ENCODE assay signal across 9 cellular contexts in genomic region chr11:60872124-60872951, GRCh38. TPM values are rescaled to one million over a fixed set of nuclear protein-coding genes. Genes with fewer than 3 reads are reported as not detected.
DNase-seq lines count a peak whose midpoint lies in the region; ATAC-seq, FAIRE-seq and TF ChIP-seq lines count a peak whose summit lies in the region.
"Had no signal": no experiment of that assay in that cellular context is flagged by ENCODE, and none has a peak within 500 bp of the region (broad histone marks: within the 10 kb centered on the region; RNA-seq: fewer than 3 reads in every experiment).

No MANE protein-coding gene starts in this region.

- peak overlapping the region; percentile 7; the same call in 1 of the 2 replicates for H3K9ac ChIP-seq in MM.1S (ENCODE audit: low read length)

- H3K9me3 Mint-ChIP-seq in CD8-positive, alpha-beta memory T cell = no peaks in the 10 kb centered on the region

- 76 to 82% methylated on average over 6 of the region's 6 CpGs for WGBS in pancreas, 2 donors

- H3K4me2 ChIP-seq in MM.1S (ENCODE audit: low read depth, low read length) = peak overlapping the region; percentile 78; the same call in 1 of the 2 replicates

- H3K36me3 ChIP-seq in CD8-positive, alpha-beta memory T cell (ENCODE audit: insufficient read depth, low read length) = no peaks in the 10 kb centered on the region
- no peaks in the 10 kb centered on the region for H3K36me3 ChIP-seq in MM.1S (replicated peaks; ENCODE audit: insufficient read depth, low read length)
- H3K36me3 ChIP-seq in pancreas = no peaks in the 10 kb centered on the region

- H3K9me2 ChIP-seq in MM.1S (replicated peaks; ENCODE audit: insufficient read depth, low read length) = no peaks in the 10 kb centered on the region

- peaks cover 0 to 5% (median 0%) of the 10 kb centered on the region in 3 donors for H3K36me3 Mint-ChIP-seq in CD8-positive, alpha-beta memory T cell

- peaks cover 1 to 8% of the 10 kb centered on the region in 2 donors for H3K27me3 Mint-ChIP-seq in CD8-positive, alpha-beta memory T cell

- H3K4me3 Mint-ChIP-seq in CD8-positive, alpha-beta memory T cell = peak overlapping the region in 1 of 7 donors; percentile 51

- H3K4me1 ChIP-seq in CD8-positive, alpha-beta memory T cell (ENCODE audit: insufficient read depth, low read length) = peaks cover 29% of the 10 kb centered on the region
- H3K4me1 ChIP-seq in MM.1S (ENCODE audit: low read length) (peaks cover 60% of the 10 kb centered on the region), pancreas (no peaks in the 10 kb centered on the region)

- no peaks in the 10 kb centered on the region for H3K79me2 ChIP-seq in MM.1S (ENCODE audit: low read length)

- H3K27ac ChIP-seq in CD8-positive, alpha-beta memory T cell (ENCODE audit: low read depth, low read length) = no peak overlapping the region
- H3K27ac ChIP-seq in MM.1S (ENCODE audit: low read length) = peak overlapping the region; percentile 100
- H3K27ac ChIP-seq in pancreas = no peak overlapping the region
- H3K27ac ChIP-seq in dorsolateral prefrontal cortex = peak overlapping the region in 25 of 59 donors; percentile 3 to 72 (median 35)

- no peaks in the 10 kb centered on the region for H3K9me3 ChIP-seq in CD8-positive, alpha-beta memory T cell (ENCODE audit: low read length)
- H3K9me3 ChIP-seq in MM.1S (replicated peaks; ENCODE audit: insufficient read depth, low read length) (no peaks in the 10 kb centered on the region), pancreas (no peaks in the 10 kb centered on the region)

- CTCF ChIA-PET in CD8-positive, alpha-beta memory T cell (lab: Charles Lee) = interaction anchor here (1.2 to 2.6 kb wide), 4 partner anchors 15 to 43 kb away, joined by 3 to 10 read pairs (median 6); partner anchors contain the start of gene TMEM109

- POLR2A ChIA-PET in CD8-positive, alpha-beta memory T cell (lab: Charles Lee) = interaction anchor here (0.8 kb wide), 1 partner anchor 43 kb away, joined by 3 read pairs; no protein-coding TSS in a partner anchor

- DNase-seq in CD8-positive, alpha-beta memory T cell = no peak
- peak; percentile 47 for DNase-seq in MM.1S
- peak; percentile 13 for DNase-seq in epithelial cell of esophagus (ENCODE audit: low read depth)
- DNase-seq in pancreas = no peak
- DNase-seq in GM10266 (ENCODE audit: extremely low spot score) = no peak
- no peak for DNase-seq in dorsolateral prefrontal cortex
- no peak for DNase-seq in OCI-M2 (lab: John Stamatoyannopoulos, UW; ENCODE audit: unreplicated experiment)

- peaks cover 19 to 53% (median 42%) of the 10 kb centered on the region in 3 donors for H3K4me1 Mint-ChIP-seq in CD8-positive, alpha-beta memory T cell

- H3K27ac Mint-ChIP-seq in CD8-positive, alpha-beta memory T cell = peak overlapping the region in 5 of 8 donors; percentile 26 to 84 (median 70)

- H2AFZ ChIP-seq in MM.1S (ENCODE audit: low read length) = peak overlapping the region; percentile 32; the same call in 1 of the 2 replicates

- intact Hi-C loops in pancreas (cut with DNase I) (no loop called here), dorsolateral prefrontal cortex (cut with DNase I) (no loop called here)

- FAIRE-seq in pancreas (lab: Jason Lieb, UNC) = no peak
- FAIRE-seq: TTC549 had no signal

- TF ChIP-seq CTCF in MM.1S (IDR thresholded peaks at IDR 0.05; ENCODE audit: low read length) = no peak
- TF ChIP-seq CTCF in epithelial cell of esophagus (IDR thresholded peaks at IDR 0.05; ENCODE audit: insufficient read depth, low read depth, low read length, missing control alignments) = no peak
- TF ChIP-seq CTCF in pancreas (IDR thresholded peaks at IDR 0.05) = no peak
- TF ChIP-seq CTCF in GM10266 (IDR thresholded peaks at IDR 0.05; ENCODE audit: control insufficient read depth, insufficient read depth, low read depth, missing control alignments) = no peak
- no peak for TF ChIP-seq CTCF in dorsolateral prefrontal cortex (IDR thresholded peaks at IDR 0.05 in 54 of 56, conservative IDR thresholded peaks at IDR 0.05 in 2 of 56; ENCODE audit: low read depth in 1 of 56, partially characterized antibody in 56 of 56)

- H3K27me3 ChIP-seq in CD8-positive, alpha-beta memory T cell (ENCODE audit: insufficient read depth, low read length, poor library complexity, severe bottlenecking) = no peaks in the 10 kb centered on the region
- H3K27me3 ChIP-seq in MM.1S (replicated peaks; ENCODE audit: insufficient read depth, low read length) (no peaks in the 10 kb centered on the region), pancreas (no peaks in the 10 kb centered on the region), dorsolateral prefrontal cortex (no peaks in the 10 kb centered on the region)

- ATAC-seq in pancreas (peak in 3 of 4 donors; percentile 35 to 55 (median 51)), GM21723 (IDR thresholded peaks at IDR 0.05; ENCODE audit: unreplicated experiment) (no peak)

- no peak overlapping the region for H3K4me3 ChIP-seq in CD8-positive, alpha-beta memory T cell (ENCODE audit: low read length)
- H3K4me3 ChIP-seq in MM.1S (ENCODE audit: low read length) (no peak overlapping the region), epithelial cell of esophagus (ENCODE audit: low read length) (no peak overlapping the region), pancreas (no peak overlapping the region), dorsolateral prefrontal cortex (no peak overlapping the region)

- peaks cover 20% of the 10 kb centered on the region for H3F3A ChIP-seq in MM.1S (ENCODE audit: insufficient read depth, low read length)

- H4K20me1 ChIP-seq in MM.1S (ENCODE audit: insufficient read depth, low read length) = no peaks in the 10 kb centered on the region

RNA-seq across cellular contexts. Expression of gene ZP1, which starts 5.0 kb away (rescaled TPM):
- total RNA-seq in CD8-positive, alpha-beta memory T cell = not detected
- polyA plus RNA-seq in CD8-positive, alpha-beta memory T cell = 0.22 TPM
- not detected for total RNA-seq in pancreas
- polyA plus RNA-seq in pancreas = 1 to 10 TPM in 1 of 2 donors, under 1 TPM in 1; 0.34 to 1.5 TPM
- 1 to 10 TPM in 5 of 120 experiments, under 1 TPM in 27, not detected in 88; 0.26 to 1.4 (median 0.52) TPM for total RNA-seq in dorsolateral prefrontal cortex

RNA-seq across cellular contexts. Expression of gene PTGDR2, which starts 16.6 kb away (rescaled TPM):
- total RNA-seq in CD8-positive, alpha-beta memory T cell = under 1 TPM; 0.28 to 0.42 TPM
- polyA plus RNA-seq in CD8-positive, alpha-beta memory T cell = 2.2 TPM
- total RNA-seq in pancreas = under 1 TPM; 0.09 to 0.67 (median 0.28) TPM
- polyA plus RNA-seq in pancreas = 1 to 10 TPM; 1.4 to 5.7 TPM
- 1 to 10 TPM in 104 of 120 experiments, under 1 TPM in 16; 0.21 to 8.0 (median 2.2) TPM for total RNA-seq in dorsolateral prefrontal cortex

RNA-seq across cellular contexts. Expression of gene CCDC86, which starts 30.4 kb away (rescaled TPM):
- total RNA-seq in CD8-positive, alpha-beta memory T cell = 100 to 1,000 TPM; 122 to 124 TPM
- 21.8 TPM for polyA plus RNA-seq in CD8-positive, alpha-beta memory T cell
- total RNA-seq in pancreas (10 to 100 TPM in 4 of 6 donors, 1 to 10 TPM in 2; 6.3 to 16.9 (median 11.0) TPM), dorsolateral prefrontal cortex (10 to 100 TPM; 10.3 to 21.3 (median 15.6) TPM)
- 10 to 100 TPM; 10.5 to 20.8 TPM for polyA plus RNA-seq in pancreas

RNA-seq across cellular contexts. Expression of gene PRPF19, which starts 34.0 kb away (rescaled TPM):
- total RNA-seq in CD8-positive, alpha-beta memory T cell = 100 to 1,000 TPM; 201 to 204 TPM
- 19.0 TPM for polyA plus RNA-seq in CD8-positive, alpha-beta memory T cell
- total RNA-seq in pancreas = 10 to 100 TPM; 33.9 to 50.1 (median 45.5) TPM
- polyA plus RNA-seq in pancreas = 10 to 100 TPM; 44.2 to 50.1 TPM
- total RNA-seq in dorsolateral prefrontal cortex = 100 to 1,000 TPM in 117 of 120 experiments, 10 to 100 TPM in 3; 80.9 to 227 (median 172) TPM

RNA-seq across cellular contexts. Expression of gene TMEM109, which starts 41.6 kb away (rescaled TPM):
- 100 to 1,000 TPM; 144 to 147 TPM for total RNA-seq in CD8-positive, alpha-beta memory T cell
- polyA plus RNA-seq in CD8-positive, alpha-beta memory T cell = 396 TPM
- total RNA-seq in pancreas (10 to 100 TPM; 35.1 to 51.9 (median 40.0) TPM), dorsolateral prefrontal cortex (10 to 100 TPM; 30.8 to 53.0 (median 40.0) TPM)
- 10 to 100 TPM; 28.2 to 53.0 TPM for polyA plus RNA-seq in pancreas

Comparison
In these comparisons a context has a peak if more than half of its experiments do, and no peak if none do; other contexts are left out.
1. DNase-seq: peak in MM.1S (single experiment) and epithelial cell of esophagus (single experiment); none in CD8-positive, alpha-beta memory T cell (0 of 5), pancreas (0 of 6), GM10266 (single experiment), dorsolateral prefrontal cortex (0 of 10) and OCI-M2 (single experiment).
2. RNA of gene CCDC86, which starts 30.4 kb away (total RNA-seq): 122 to 124 TPM in CD8-positive, alpha-beta memory T cell; 10.3 to 21.3 TPM in dorsolateral prefrontal cortex and 6.3 to 16.9 TPM in pancreas; every median in the first group is over 4 times any median in the second.